In genomic region chr1:148372731-148373130, GRCh38 we compare ENCODE assay signal across 9 cellular contexts.
DNase-seq lines count a peak whose midpoint lies in the region; ATAC-seq, FAIRE-seq and TF ChIP-seq lines count a peak whose summit lies in the region.
"Had no signal": no experiment of that assay in that cellular context is flagged by ENCODE, and none has a peak within 500 bp of the region (broad histone marks: within the 10 kb centered on the region; RNA-seq: fewer than 3 reads in every experiment).

No MANE protein-coding gene starts in this region.

- no TSS peak for BruUV-seq in OCI-LY7 (replicated peaks; lab: Mats Ljungman, UMichigan)
- BruUV-seq in HepG2 (replicated peaks; lab: Mats Ljungman, UMichigan) = no TSS peak

- intact Hi-C loops in OCI-LY7 (cut with micrococcal nuclease; ENCODE audit: unreplicated experiment) (loop anchor here (5.0 kb wide), 1 partner anchor 40 kb away; no protein-coding TSS in a partner anchor), HepG2 (cut with micrococcal nuclease; ENCODE audit: unreplicated experiment) (no loop called here), gastrocnemius medialis (cut with DNase I; ENCODE audit: low total_unique reads) (no loop called here)
- intact Hi-C loops in activated naive CD4-positive, alpha-beta T cell treated with anti-CD3 and anti-CD28 coated beads for 36 hours (cut with micrococcal nuclease) = loop anchor here (1.0 to 2.0 kb wide), 3 partner anchors 16 to 38 kb away; no protein-coding TSS in a partner anchor

- no peak overlapping the region for H3K4me2 ChIP-seq in OCI-LY7 (ENCODE audit: low read length)
- no peak overlapping the region for H3K4me2 ChIP-seq in HepG2 (ENCODE audit: low read depth, low read length)

- H3K4me3 Mint-ChIP-seq in activated naive CD4-positive, alpha-beta T cell treated with anti-CD3 and anti-CD28 coated beads for 36 hours = peak overlapping the region; percentile 75

- peaks cover 33% of the 10 kb centered on the region for H3K4me1 ChIP-seq in OCI-LY7 (ENCODE audit: insufficient read depth, low read length, poor library complexity, severe bottlenecking)
- peaks cover 24% of the 10 kb centered on the region for H3K4me1 ChIP-seq in HepG2 (ENCODE audit: insufficient read depth, low read length)
- no peaks in the 10 kb centered on the region for H3K4me1 ChIP-seq in gastrocnemius medialis

- POLR2A ChIA-PET in OCI-LY7 (lab: Charles Lee) = interaction anchor here (0.7 to 1.9 kb wide), 3 partner anchors 16 to 36 kb away, joined by 3 to 4 read pairs (median 3); no protein-coding TSS in a partner anchor
- POLR2A ChIA-PET in HepG2 (lab: Yijun Ruan, JAX) = interaction anchor here (1.2 kb wide), 1 partner anchor 16 kb away, joined by 4 read pairs; no protein-coding TSS in a partner anchor
- POLR2A ChIA-PET in RWPE1 (lab: Yijun Ruan, JAX; ENCODE audit: low non-redundant PET) = no interaction called here

- TF ChIP-seq CTCF in AG10803 (conservative IDR thresholded peaks at IDR 0.05; ENCODE audit: low read length) (no peak), OCI-LY7 (conservative IDR thresholded peaks at IDR 0.05; ENCODE audit: low read length) (no peak), HepG2 (CRISPR knock-in tag; IDR thresholded peaks at IDR 0.05) (no peak), gastrocnemius medialis (IDR thresholded peaks at IDR 0.05 in 4 of 5, conservative IDR thresholded peaks at IDR 0.05 in 1 of 5) (no peak), RWPE1 (conservative IDR thresholded peaks at IDR 0.05; ENCODE audit: low read depth) (no peak)

- H4K20me1 ChIP-seq in OCI-LY7 (ENCODE audit: insufficient read depth, low read length) = no peaks in the 10 kb centered on the region
- no peaks in the 10 kb centered on the region for H4K20me1 ChIP-seq in HepG2 (ENCODE audit: insufficient read depth, low read length)

- H3K4me1 Mint-ChIP-seq in activated naive CD4-positive, alpha-beta T cell treated with anti-CD3 and anti-CD28 coated beads for 36 hours (ENCODE audit: low read depth) = peaks cover 55% of the 10 kb centered on the region

- ATAC-seq in HepG2 (no peak), GM21717 (IDR thresholded peaks at IDR 0.05; ENCODE audit: unreplicated experiment) (no peak), gastrocnemius medialis (no peak)

- H3K27ac Mint-ChIP-seq in activated naive CD4-positive, alpha-beta T cell treated with anti-CD3 and anti-CD28 coated beads for 36 hours = peak overlapping the region; percentile 98

- no peak overlapping the region for H3K27ac ChIP-seq in OCI-LY7 (ENCODE audit: low read depth, low read length, poor library complexity, severe bottlenecking)
- no peak overlapping the region for H3K27ac ChIP-seq in HepG2 (ENCODE audit: extremely low read length, insufficient read depth, low read length)
- no peak overlapping the region for H3K27ac ChIP-seq in gastrocnemius medialis
- H3K27ac ChIP-seq in RWPE1 = no peak overlapping the region

- no peak overlapping the region for H3K9ac ChIP-seq in HepG2 (ENCODE audit: insufficient read depth, low read depth, low read length)

- 62% methylated on average over 3 of the region's 3 CpGs for WGBS in HepG2 (ENCODE audit: low lambda C conversion rate)

- TF ChIP-seq POLR2A in HepG2 (IDR thresholded peaks at IDR 0.05; ENCODE audit: insufficient read depth in 1 of 2, low read depth in 2 of 2, low read length in 2 of 2) (no peak), gastrocnemius medialis (IDR thresholded peaks at IDR 0.05) (no peak)

- DNase-seq in AG10803 (ENCODE audit: low read depth) = peak; percentile 15
- DNase-seq in OCI-LY7 (ENCODE audit: low spot score) = no peak
- peak; percentile 82 for DNase-seq in activated naive CD4-positive, alpha-beta T cell treated with anti-CD3 and anti-CD28 coated beads for 36 hours
- DNase-seq in HepG2 (ENCODE audit: low spot score) = peak; percentile 20
- no peak for DNase-seq in gastrocnemius medialis
- no peak for DNase-seq in cerebellum (ENCODE audit: low spot score)
- no peak for DNase-seq in RWPE1 (ENCODE audit: low spot score)
- DNase-seq: head of caudate nucleus had no signal

- H3K9me3 ChIP-seq in OCI-LY7 (ENCODE audit: low read length) (no peaks in the 10 kb centered on the region), HepG2 (ENCODE audit: low read length) (no peaks in the 10 kb centered on the region), gastrocnemius medialis (no peaks in the 10 kb centered on the region)

- in situ Hi-C loops in HepG2 (cut with HindIII; ENCODE audit: extremely low pct_ligation_motif_present, low pct_unique_long_range_greater_than_20kb) (no loop called here), gastrocnemius medialis (cut with MboI; ENCODE audit: low sequenced_read_pairs in 4 of 4) (no loop called here)

- H3K79me2 ChIP-seq in OCI-LY7 (ENCODE audit: insufficient read depth, low read depth, low read length) = no peaks in the 10 kb centered on the region
- no peaks in the 10 kb centered on the region for H3K79me2 ChIP-seq in HepG2 (ENCODE audit: insufficient read depth, low read length)

- no peaks in the 10 kb centered on the region for H3K27me3 Mint-ChIP-seq in activated naive CD4-positive, alpha-beta T cell treated with anti-CD3 and anti-CD28 coated beads for 36 hours (ENCODE audit: low read depth)

- H3K9me2 ChIP-seq in OCI-LY7 (ENCODE audit: insufficient read depth, low read length) = no peaks in the 10 kb centered on the region

- H3K4me3 ChIP-seq in AG10803 (ENCODE audit: low read length) (no peak overlapping the region), OCI-LY7 (ENCODE audit: low read depth, low read length, poor library complexity, severe bottlenecking) (no peak overlapping the region), HepG2 (replicated peaks in 1 of 3; ENCODE audit: insufficient read depth in 1 of 3, low read depth in 2 of 3, low read length in 3 of 3) (no peak overlapping the region), gastrocnemius medialis (no peak overlapping the region)

- H3K9me3 Mint-ChIP-seq in activated naive CD4-positive, alpha-beta T cell treated with anti-CD3 and anti-CD28 coated beads for 36 hours = no peaks in the 10 kb centered on the region

- CTCF ChIA-PET in OCI-LY7 (lab: Charles Lee; ENCODE audit: unreplicated experiment) (no interaction called here), HepG2 (lab: Yijun Ruan, JAX; ENCODE audit: low intra/inter-chr PET ratio, low total read pairs) (no interaction called here), RWPE1 (lab: Yijun Ruan, JAX) (interaction anchor here (1.4 kb wide), 1 partner anchor 11 kb away, joined by 4 read pairs; no protein-coding TSS in a partner anchor)
- CTCF ChIA-PET in activated naive CD4-positive, alpha-beta T cell treated with anti-CD3 and anti-CD28 coated beads for 36 hours (lab: Charles Lee) = interaction anchor here (0.6 to 2.0 kb wide), 8 partner anchors 9 to 648 kb away, joined by 3 to 7 read pairs (median 4); no protein-coding TSS in a partner anchor

- H2AFZ ChIP-seq in OCI-LY7 (ENCODE audit: low read length) (peak overlapping the region; percentile 82), HepG2 (ENCODE audit: low read length) (no peak overlapping the region)

- FAIRE-seq in HepG2 (lab: Jason Lieb, UNC) = no peak

- no peak for TF ChIP-seq EP300 in HepG2 (IDR thresholded peaks at IDR 0.05; ENCODE audit: low read depth in 2 of 2, low read length in 2 of 2)
- no peak for TF ChIP-seq EP300 in HepG2 (CRISPR knock-in tag; IDR thresholded peaks at IDR 0.05; ENCODE audit: borderline replicate concordance)

- no peak for TF ChIP-seq RAD21 in HepG2 (CRISPR knock-in tag; IDR thresholded peaks at IDR 0.05)

- H3K36me3 ChIP-seq in OCI-LY7 (ENCODE audit: insufficient read depth, low read length) (no peaks in the 10 kb centered on the region), HepG2 (replicated peaks in 1 of 2; ENCODE audit: control insufficient read depth in 1 of 2, insufficient read depth in 2 of 2, low read length in 2 of 2) (no peaks in the 10 kb centered on the region), gastrocnemius medialis (no peaks in the 10 kb centered on the region)

- H3K36me3 Mint-ChIP-seq in activated naive CD4-positive, alpha-beta T cell treated with anti-CD3 and anti-CD28 coated beads for 36 hours (ENCODE audit: low read depth) = no peaks in the 10 kb centered on the region

- H3K27me3 ChIP-seq in HepG2 (ENCODE audit: control insufficient read depth in 1 of 2, insufficient read depth in 2 of 2, low read length in 2 of 2) (no peaks in the 10 kb centered on the region), gastrocnemius medialis (no peaks in the 10 kb centered on the region)

TF ChIP-seq in HepG2, 621 proteins besides CTCF, POLR2A, EP300 and RAD21 (continues in another document):
- TF ChIP-seq ZBTB26 (CRISPR knock-in tag; IDR thresholded peaks at IDR 0.05; ENCODE audit: borderline replicate concordance) = no peak
- TF ChIP-seq ATF6 (CRISPR knock-in tag; conservative IDR thresholded peaks at IDR 0.05) = no peak
- no peak for TF ChIP-seq SCMH1 (CRISPR knock-in tag; IDR thresholded peaks at IDR 0.05; ENCODE audit: borderline replicate concordance)
- TF ChIP-seq SP1 (IDR thresholded peaks at IDR 0.05) = no peak
- TF ChIP-seq SP1 (CRISPR knock-in tag; IDR thresholded peaks at IDR 0.05) = no peak
- no peak for TF ChIP-seq NKX3-1 (CRISPR knock-in tag; IDR thresholded peaks at IDR 0.05)

Comparison
In these comparisons a context has a peak if more than half of its experiments do, and no peak if none do; other contexts are left out.
1. DNase-seq: peak in AG10803 (single experiment), activated naive CD4-positive, alpha-beta T cell treated with anti-CD3 and anti-CD28 coated beads for 36 hours (single experiment) and HepG2 (single experiment); none in OCI-LY7 (single experiment), gastrocnemius medialis (0 of 2), cerebellum (single experiment) and RWPE1 (single experiment).
2. CTCF ChIA-PET loops: an anchor here in activated naive CD4-positive, alpha-beta T cell treated with anti-CD3 and anti-CD28 coated beads for 36 hours (0.6 to 2.0 kb wide) and RWPE1 (1.4 kb wide); none called in OCI-LY7 and HepG2.
3. intact Hi-C loops: an anchor here in OCI-LY7 (5.0 kb wide) and activated naive CD4-positive, alpha-beta T cell treated with anti-CD3 and anti-CD28 coated beads for 36 hours (1.0 to 2.0 kb wide); none called in HepG2 and gastrocnemius medialis.